Comparison of ENCODE assay signal across 13 cellular contexts in genomic region chr6:29746846-29747687, GRCh38. TPM values are rescaled to one million over a fixed set of nuclear protein-coding genes. Genes with fewer than 3 reads are reported as not detected.
DNase-seq lines count a peak whose midpoint lies in the region; ATAC-seq and TF ChIP-seq lines count a peak whose summit lies in the region.
"Had no signal": no experiment of that assay in that cellular context is flagged by ENCODE, and none has a peak within 500 bp of the region (broad histone marks: within the 10 kb centered on the region; RNA-seq: fewer than 3 reads in every experiment).

No MANE protein-coding gene starts in this region.

- H3K27me3 Mint-ChIP-seq in activated CD4-positive, alpha-beta T cell treated with anti-CD3 and anti-CD28 coated beads, Interleukin-2, amount 10 ng/mL, durations not matched to agents 24 days and 14 days = no peaks in the 10 kb centered on the region
- peaks cover 12% of the 10 kb centered on the region for H3K27me3 Mint-ChIP-seq in Calu3 (ENCODE audit: unreplicated experiment)
- H3K27me3 Mint-ChIP-seq in activated naive CD8-positive, alpha-beta T cell = no peaks in the 10 kb centered on the region
- no peaks in the 10 kb centered on the region for H3K27me3 Mint-ChIP-seq in natural killer cell (ENCODE audit: low read depth in 2 of 2)

- no peaks in the 10 kb centered on the region for H3K9me3 Mint-ChIP-seq in activated CD4-positive, alpha-beta T cell treated with anti-CD3 and anti-CD28 coated beads, Interleukin-2, amount 10 ng/mL, durations not matched to agents 24 days and 14 days
- H3K9me3 Mint-ChIP-seq in Calu3 (ENCODE audit: low read depth, unreplicated experiment) = no peaks in the 10 kb centered on the region
- H3K9me3 Mint-ChIP-seq in activated naive CD8-positive, alpha-beta T cell (ENCODE audit: low read depth) = no peaks in the 10 kb centered on the region
- H3K9me3 Mint-ChIP-seq in natural killer cell = no peaks in the 10 kb centered on the region

- H3K27ac Mint-ChIP-seq in activated CD4-positive, alpha-beta T cell treated with anti-CD3 and anti-CD28 coated beads, Interleukin-2, amount 10 ng/mL, durations not matched to agents 24 days and 14 days = peak overlapping the region; percentile 25
- H3K27ac Mint-ChIP-seq in Calu3 (ENCODE audit: unreplicated experiment) (no peak overlapping the region), natural killer cell (peak overlapping the region in 1 of 2 donors; percentile 96)
- H3K27ac Mint-ChIP-seq in activated naive CD8-positive, alpha-beta T cell = no peak overlapping the region

- BruUV-seq in Calu3 (replicated peaks; lab: Mats Ljungman, UMichigan) = no TSS peak

- no peak for DNase-seq in activated CD4-positive, alpha-beta T cell treated with anti-CD3 and anti-CD28 coated beads, Interleukin-2, amount 10 ng/mL, durations not matched to agents 24 days and 14 days
- no peak for DNase-seq in activated CD4-positive, alpha-beta T cell treated with anti-CD3 and anti-CD28 coated beads, Interleukin-2, amount 50 U/mL, for 48 hours
- DNase-seq in Calu3 (no peak), natural killer cell (no peak), HK-2 (ENCODE audit: unreplicated experiment) (no peak), UCSD-AML1 (lab: John Stamatoyannopoulos, UW; ENCODE audit: unreplicated experiment) (no peak)
- no peak for DNase-seq in stimulated activated CD4-positive, alpha-beta T cell treated with anti-CD3 and anti-CD28 coated beads, Interleukin-12 subunit alpha, Interleukin-12 subunit beta, amount 100 ng/mL, for 4 hours
- DNase-seq: activated CD4-positive, CD25-positive, alpha-beta regulatory T cell; dorsolateral prefrontal cortex; MM.1S; NCI-H2081; NCI-H526 treated with DMSO at 0.1 percent for 48 hours had no signal

- H3K36me3 Mint-ChIP-seq in activated CD4-positive, alpha-beta T cell treated with anti-CD3 and anti-CD28 coated beads, Interleukin-2, amount 10 ng/mL, durations not matched to agents 24 days and 14 days (ENCODE audit: low read depth) = peaks cover 11% of the 10 kb centered on the region
- H3K36me3 Mint-ChIP-seq in Calu3 (ENCODE audit: insufficient read depth, unreplicated experiment) = peaks cover 28% of the 10 kb centered on the region
- peaks cover 2% of the 10 kb centered on the region for H3K36me3 Mint-ChIP-seq in activated naive CD8-positive, alpha-beta T cell
- no peaks in the 10 kb centered on the region for H3K36me3 Mint-ChIP-seq in natural killer cell

- intact Hi-C loops in activated CD4-positive, alpha-beta T cell treated with anti-CD3 and anti-CD28 coated beads, Interleukin-2, amount 10 ng/mL, durations not matched to agents 24 days and 14 days (cut with micrococcal nuclease) = no loop called here
- intact Hi-C loops in Calu3 (cut with micrococcal nuclease; ENCODE audit: unreplicated experiment) (no loop called here), natural killer cell (cut with micrococcal nuclease) (no loop called here)

- no peak for ATAC-seq in natural killer cell

- CTCF ChIA-PET in Calu3 (lab: Charles Lee) = no interaction called here

- peaks cover 54% of the 10 kb centered on the region for H3K4me1 Mint-ChIP-seq in activated CD4-positive, alpha-beta T cell treated with anti-CD3 and anti-CD28 coated beads, Interleukin-2, amount 10 ng/mL, durations not matched to agents 24 days and 14 days
- peaks cover 27% of the 10 kb centered on the region for H3K4me1 Mint-ChIP-seq in Calu3 (ENCODE audit: low read depth, unreplicated experiment)
- peaks cover 30% of the 10 kb centered on the region for H3K4me1 Mint-ChIP-seq in activated naive CD8-positive, alpha-beta T cell (ENCODE audit: low read depth)
- peaks cover 40 to 64% of the 10 kb centered on the region in 2 donors for H3K4me1 Mint-ChIP-seq in natural killer cell

- TF ChIP-seq CTCF in Calu3 (IDR thresholded peaks at IDR 0.05; ENCODE audit: unreplicated experiment) (no peak), natural killer cell (IDR thresholded peaks at IDR 0.05) (no peak)

- H3K4me3 Mint-ChIP-seq in activated CD4-positive, alpha-beta T cell treated with anti-CD3 and anti-CD28 coated beads, Interleukin-2, amount 10 ng/mL, durations not matched to agents 24 days and 14 days = peak overlapping the region; percentile 96
- H3K4me3 Mint-ChIP-seq in Calu3 (ENCODE audit: low read depth, unreplicated experiment) (peak overlapping the region; percentile 93), natural killer cell (peak overlapping the region; percentile 72)
- H3K4me3 Mint-ChIP-seq in activated naive CD8-positive, alpha-beta T cell = peak overlapping the region; percentile 93

RNA-seq across cellular contexts. Expression of gene HLA-F, which starts 23.8 kb away (rescaled TPM):
- total RNA-seq in activated CD4-positive, alpha-beta T cell treated with anti-CD3 and anti-CD28 coated beads, Interleukin-2, amount 10 ng/mL, durations not matched to agents 24 days and 14 days = 254 and 270 TPM in 2 replicates
- total RNA-seq in Calu3 (2022) (57.9 and 119 TPM in 2 replicates), natural killer cell (1,000 to 10,000 TPM; 1,031 to 1,621 (median 1,125) TPM)
